5 cellular contexts compared by ENCODE assay signal in genomic region chr18:9857479-9857998, GRCh38. TPM values are rescaled to one million over a fixed set of nuclear protein-coding genes. Genes with fewer than 3 reads are reported as not detected.
"Had no signal": no experiment of that assay in that cellular context is flagged by ENCODE, and none has a peak within 500 bp of the region (broad histone marks: within the 10 kb centered on the region; RNA-seq: fewer than 3 reads in every experiment).

No MANE protein-coding gene starts in this region.

RNA-seq across cellular contexts. Expression of gene TXNDC2, which starts 28.2 kb away (rescaled TPM):
- total RNA-seq: OCI-LY7, Peyer's patch, Right ventricle myocardium inferior, Right ventricle myocardium superior, SK-MEL-5 had no signal
